8 cellular contexts compared by ENCODE assay signal in genomic region chrX:70426286-70427278, GRCh38. TPM values are rescaled to one million over a fixed set of nuclear protein-coding genes. Genes with fewer than 3 reads are reported as not detected.
"Had no signal": no experiment of that assay in that cellular context is flagged by ENCODE, and none has a peak within 500 bp of the region (broad histone marks: within the 10 kb centered on the region; RNA-seq: fewer than 3 reads in every experiment).

No MANE protein-coding gene starts in this region.

- DNase-seq: IMR-90, KBM-7, KG1 had no signal

- ATAC-seq: HepG2 had no signal

- H3K27ac ChIP-seq: HL-60 had no signal

- FAIRE-seq: HepG2, HTR-8/SVneo had no signal

RNA-seq across cellular contexts. Expression of gene GDPD2, which starts 3.5 kb away (rescaled TPM):
- total RNA-seq: HT-29, IMR-90 had no signal
- polyA plus RNA-seq: IgD-negative memory B cell, IMR-90 had no signal
